In the genomic region with DNA sequence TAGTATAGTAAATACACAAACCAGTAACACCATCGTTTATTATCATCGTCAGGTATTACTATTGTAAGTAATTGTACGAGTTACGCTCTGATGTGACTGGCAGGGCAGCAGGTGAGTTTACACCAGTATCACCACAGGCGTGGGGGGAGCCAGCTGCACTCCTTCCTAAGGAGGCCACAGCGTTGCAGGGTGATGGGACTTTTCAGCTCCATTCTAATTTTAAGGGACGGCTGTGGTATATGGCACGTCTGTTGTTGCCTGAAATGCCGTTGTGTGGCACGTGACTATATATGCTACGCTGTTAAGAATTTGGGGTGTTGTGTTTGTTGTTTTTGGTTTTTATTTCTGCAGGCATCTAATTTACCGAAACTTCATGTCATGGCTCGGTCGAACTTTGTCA, we compare ENCODE assay signal across 19 cellular contexts.
DNase-seq lines count a peak whose midpoint lies in the region; ATAC-seq and TF ChIP-seq lines count a peak whose summit lies in the region.
"Had no signal": no experiment of that assay in that cellular context is flagged by ENCODE, and none has a peak within 500 bp of the region (broad histone marks: within the 10 kb centered on the region; RNA-seq: fewer than 3 reads in every experiment).

No MANE protein-coding gene starts in this region.

- no peak for TF ChIP-seq CTCF in HL-60 (IDR thresholded peaks at IDR 0.05; ENCODE audit: insufficient read depth, low read length)
- no peak for TF ChIP-seq CTCF in osteoblast (IDR thresholded peaks at IDR 0.05; ENCODE audit: extremely low read depth, low read depth, low read length)
- no peak for TF ChIP-seq CTCF in CD8-positive, alpha-beta T cell (IDR thresholded peaks at IDR 0.05)

- H3K9me3 Mint-ChIP-seq in activated CD4-positive, alpha-beta T cell treated with anti-CD3 and anti-CD28 coated beads, Interleukin-2, amount 10 ng/mL, durations not matched to agents 24 days and 14 days, result peaks cover 4% of the 10 kb centered on the region
- peaks cover 5% of the 10 kb centered on the region for H3K9me3 Mint-ChIP-seq in activated naive CD4-positive, alpha-beta T cell treated with anti-CD3 and anti-CD28 coated beads, Interleukin-2, amount 50 U/mL, for 24 hours
- H3K9me3 Mint-ChIP-seq in natural killer cell treated with Interleukin-12 subunit alpha and Interleukin-12 subunit beta and Interleukin-15 and Interleukin-18, amount 100 ng/mL, for 72 hours, result no peaks in the 10 kb centered on the region
- H3K9me3 Mint-ChIP-seq in CD8-positive, alpha-beta T cell, result no peaks in the 10 kb centered on the region
- H3K9me3 Mint-ChIP-seq: CD8-positive, alpha-beta memory T cell; GM23338; IgD-negative memory B cell had no signal

- H2AFZ ChIP-seq in osteoblast (ENCODE audit: low read length), result no peak overlapping the region
- H2AFZ ChIP-seq: GM23338 had no signal

- intact Hi-C loops in activated CD4-positive, alpha-beta T cell treated with anti-CD3 and anti-CD28 coated beads, Interleukin-2, amount 10 ng/mL, durations not matched to agents 24 days and 14 days (cut with micrococcal nuclease), result loop anchor here (5.0 kb wide), 2 partner anchors 506 to 664 kb away; a partner anchor contains a TSS
- intact Hi-C loops in CD8-positive, alpha-beta T cell (cut with DNase I, micrococcal nuclease), result no loop called here

- peaks cover 6% of the 10 kb centered on the region for H3K36me3 Mint-ChIP-seq in activated CD4-positive, alpha-beta T cell treated with anti-CD3 and anti-CD28 coated beads, Interleukin-2, amount 10 ng/mL, durations not matched to agents 24 days and 14 days (ENCODE audit: low read depth)
- H3K36me3 Mint-ChIP-seq in activated naive CD4-positive, alpha-beta T cell treated with anti-CD3 and anti-CD28 coated beads, Interleukin-2, amount 50 U/mL, for 24 hours, result peaks cover 7% of the 10 kb centered on the region
- no peaks in the 10 kb centered on the region for H3K36me3 Mint-ChIP-seq in natural killer cell treated with Interleukin-12 subunit alpha and Interleukin-12 subunit beta and Interleukin-15 and Interleukin-18, amount 100 ng/mL, for 72 hours
- no peaks in the 10 kb centered on the region for H3K36me3 Mint-ChIP-seq in CD8-positive, alpha-beta T cell
- H3K36me3 Mint-ChIP-seq: CD8-positive, alpha-beta memory T cell; IgD-negative memory B cell had no signal

- CTCF ChIA-PET in CD8-positive, alpha-beta T cell (lab: Charles Lee), result no interaction called here

- no peaks in the 10 kb centered on the region for H3K36me3 ChIP-seq in osteoblast (ENCODE audit: insufficient read depth, low read length)
- no peaks in the 10 kb centered on the region for H3K36me3 ChIP-seq in CD8-positive, alpha-beta T cell (ENCODE audit: insufficient read depth, low read length)
- H3K36me3 ChIP-seq: MG63 had no signal

- no peak overlapping the region for H3K4me2 ChIP-seq in osteoblast (ENCODE audit: insufficient read depth, low read length)
- H3K4me2 ChIP-seq: GM23338 had no signal

- no peaks in the 10 kb centered on the region for H3K79me2 ChIP-seq in osteoblast (ENCODE audit: insufficient read depth, low read length)

- no peaks in the 10 kb centered on the region for H3K9me3 ChIP-seq in osteoblast (ENCODE audit: low read depth, low read length)
- H3K9me3 ChIP-seq in CD8-positive, alpha-beta T cell (ENCODE audit: low read length), result no peaks in the 10 kb centered on the region

- H3K4me3 Mint-ChIP-seq in activated CD4-positive, alpha-beta T cell treated with anti-CD3 and anti-CD28 coated beads, Interleukin-2, amount 10 ng/mL, durations not matched to agents 24 days and 14 days, result no peak overlapping the region
- no peak overlapping the region for H3K4me3 Mint-ChIP-seq in activated naive CD4-positive, alpha-beta T cell treated with anti-CD3 and anti-CD28 coated beads, Interleukin-2, amount 50 U/mL, for 24 hours
- H3K4me3 Mint-ChIP-seq in natural killer cell treated with Interleukin-12 subunit alpha and Interleukin-12 subunit beta and Interleukin-15 and Interleukin-18, amount 100 ng/mL, for 72 hours, result no peak overlapping the region
- no peak overlapping the region for H3K4me3 Mint-ChIP-seq in CD8-positive, alpha-beta T cell
- H3K4me3 Mint-ChIP-seq: CD8-positive, alpha-beta memory T cell; GM23338; IgD-negative memory B cell had no signal

- peak; percentile 52 for DNase-seq in activated CD4-positive, alpha-beta T cell treated with anti-CD3 and anti-CD28 coated beads, Interleukin-2, amount 10 ng/mL, durations not matched to agents 24 days and 14 days
- DNase-seq in activated CD4-positive, alpha-beta T cell treated with anti-CD3 and anti-CD28 coated beads for 1 hour, result no peak
- DNase-seq in activated naive CD4-positive, alpha-beta T cell treated with Interleukin-2 at 50 U/mL for 16 hours, result no peak
- no peak for DNase-seq in HL-60 (ENCODE audit: low read depth in 1 of 2, low spot score in 1 of 2)
- DNase-seq in osteoblast (ENCODE audit: insufficient read length, low spot score, missing footprints), result peak; percentile 29
- DNase-seq in natural killer cell treated with Interleukin-12 subunit alpha and Interleukin-12 subunit beta and Interleukin-15 and Interleukin-18, amount 100 ng/mL, for 72 hours (ENCODE audit: low spot score), result no peak
- DNase-seq in CD8-positive, alpha-beta T cell, result no peak
- DNase-seq: CD8-positive, alpha-beta memory T cell; HCEC 1CT; Kasumi-1; MG63; NCI-H1048; NCI-H1436; NCI-H1930; NCI-H226; NCI-H524 had no signal

- peaks cover 21% of the 10 kb centered on the region for H3K4me1 ChIP-seq in osteoblast (ENCODE audit: insufficient read depth, low read length)
- H3K4me1 ChIP-seq in CD8-positive, alpha-beta T cell (ENCODE audit: insufficient read depth, low read length), result peaks cover 3% of the 10 kb centered on the region

- ATAC-seq in natural killer cell treated with Interleukin-12 subunit alpha and Interleukin-12 subunit beta and Interleukin-15 and Interleukin-18, amount 100 ng/mL, for 72 hours, result no peak
- no peak for ATAC-seq in CD8-positive, alpha-beta T cell
- ATAC-seq: GM23338 had no signal

- peaks cover 39% of the 10 kb centered on the region for H3K4me1 Mint-ChIP-seq in activated CD4-positive, alpha-beta T cell treated with anti-CD3 and anti-CD28 coated beads, Interleukin-2, amount 10 ng/mL, durations not matched to agents 24 days and 14 days
- peaks cover 45% of the 10 kb centered on the region for H3K4me1 Mint-ChIP-seq in activated naive CD4-positive, alpha-beta T cell treated with anti-CD3 and anti-CD28 coated beads, Interleukin-2, amount 50 U/mL, for 24 hours
- H3K4me1 Mint-ChIP-seq in natural killer cell treated with Interleukin-12 subunit alpha and Interleukin-12 subunit beta and Interleukin-15 and Interleukin-18, amount 100 ng/mL, for 72 hours (ENCODE audit: low read depth in 2 of 2), result peaks cover 5 to 13% of the 10 kb centered on the region in 2 donors
- peaks cover 18% of the 10 kb centered on the region for H3K4me1 Mint-ChIP-seq in CD8-positive, alpha-beta T cell (ENCODE audit: low read depth)

- H3K4me3 ChIP-seq in HL-60 (replicated peaks; ENCODE audit: insufficient read depth, low read length) (no peak overlapping the region), osteoblast (ENCODE audit: insufficient read depth, low read length) (no peak overlapping the region)
- H3K4me3 ChIP-seq in CD8-positive, alpha-beta T cell (ENCODE audit: low read depth, low read length), result no peak overlapping the region
- H3K4me3 ChIP-seq: GM23338, MG63 had no signal

- H3K27ac Mint-ChIP-seq in activated CD4-positive, alpha-beta T cell treated with anti-CD3 and anti-CD28 coated beads, Interleukin-2, amount 10 ng/mL, durations not matched to agents 24 days and 14 days, result peak overlapping the region; percentile 77
- H3K27ac Mint-ChIP-seq in activated naive CD4-positive, alpha-beta T cell treated with anti-CD3 and anti-CD28 coated beads, Interleukin-2, amount 50 U/mL, for 24 hours, result peak overlapping the region; percentile 82
- peak overlapping the region in 1 of 2 donors; percentile 37 for H3K27ac Mint-ChIP-seq in natural killer cell treated with Interleukin-12 subunit alpha and Interleukin-12 subunit beta and Interleukin-15 and Interleukin-18, amount 100 ng/mL, for 72 hours
- no peak overlapping the region for H3K27ac Mint-ChIP-seq in CD8-positive, alpha-beta T cell
- H3K27ac Mint-ChIP-seq: CD8-positive, alpha-beta memory T cell; GM23338; IgD-negative memory B cell had no signal

- H3K27me3 ChIP-seq in HL-60 (ENCODE audit: insufficient read depth, poor library complexity, severe bottlenecking) (no peaks in the 10 kb centered on the region), osteoblast (ENCODE audit: insufficient read depth, low read length) (peaks cover 3% of the 10 kb centered on the region)
- no peaks in the 10 kb centered on the region for H3K27me3 ChIP-seq in CD8-positive, alpha-beta T cell (ENCODE audit: insufficient read depth, low read length)
- H3K27me3 ChIP-seq: MG63 had no signal

- peak overlapping the region; percentile 99 for H3K27ac ChIP-seq in HL-60 (replicated peaks)
- H3K27ac ChIP-seq in osteoblast (ENCODE audit: low read depth, low read length), result no peak overlapping the region
- no peak overlapping the region for H3K27ac ChIP-seq in CD8-positive, alpha-beta T cell (ENCODE audit: low read depth, low read length)

- H3K27me3 Mint-ChIP-seq in activated CD4-positive, alpha-beta T cell treated with anti-CD3 and anti-CD28 coated beads, Interleukin-2, amount 10 ng/mL, durations not matched to agents 24 days and 14 days, result peaks cover 3% of the 10 kb centered on the region
- no peaks in the 10 kb centered on the region for H3K27me3 Mint-ChIP-seq in activated naive CD4-positive, alpha-beta T cell treated with anti-CD3 and anti-CD28 coated beads, Interleukin-2, amount 50 U/mL, for 24 hours
- peaks cover 15 to 18% of the 10 kb centered on the region in 2 donors for H3K27me3 Mint-ChIP-seq in natural killer cell treated with Interleukin-12 subunit alpha and Interleukin-12 subunit beta and Interleukin-15 and Interleukin-18, amount 100 ng/mL, for 72 hours
- peaks cover 5% of the 10 kb centered on the region for H3K27me3 Mint-ChIP-seq in CD8-positive, alpha-beta T cell (ENCODE audit: low read depth)
- H3K27me3 Mint-ChIP-seq: IgD-negative memory B cell had no signal

- H4K20me1 ChIP-seq in osteoblast (ENCODE audit: insufficient read depth, low read length), result no peaks in the 10 kb centered on the region

- POLR2A ChIA-PET in CD8-positive, alpha-beta T cell (lab: Charles Lee), result no interaction called here

Comparison
In these comparisons a context has a peak if more than half of its experiments do, and no peak if none do; other contexts are left out.
1. DNase-seq: peak in activated CD4-positive, alpha-beta T cell treated with anti-CD3 and anti-CD28 coated beads, Interleukin-2, amount 10 ng/mL, durations not matched to agents 24 days and 14 days (single experiment) and osteoblast (single experiment); none in activated CD4-positive, alpha-beta T cell treated with anti-CD3 and anti-CD28 coated beads for 1 hour (single experiment), activated naive CD4-positive, alpha-beta T cell treated with Interleukin-2 at 50 U/mL for 16 hours (single experiment), HL-60 (0 of 2), natural killer cell treated with Interleukin-12 subunit alpha and Interleukin-12 subunit beta and Interleukin-15 and Interleukin-18, amount 100 ng/mL, for 72 hours (single experiment) and CD8-positive, alpha-beta T cell (0 of 7).